ENCODE assay signal across 34 cellular contexts in the genomic region with DNA sequence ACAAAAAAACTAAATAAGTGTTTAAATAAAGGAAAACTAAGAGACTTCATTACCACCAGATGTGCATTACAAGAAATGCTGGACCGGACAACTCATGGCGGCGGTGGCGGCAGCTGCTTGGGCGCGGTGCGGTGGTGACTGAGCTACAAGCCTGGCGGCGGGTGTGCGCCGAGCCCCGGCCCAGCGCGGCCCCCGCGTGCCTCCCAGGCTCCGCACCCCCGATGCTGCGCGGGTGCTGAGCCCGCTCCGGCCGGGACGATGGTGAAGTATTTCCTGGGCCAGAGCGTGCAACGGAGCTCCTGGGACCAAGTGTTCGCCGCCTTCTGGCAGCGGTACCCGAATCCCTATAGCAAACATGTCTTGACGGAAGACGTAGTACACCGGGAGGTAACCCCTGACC.
"Had no signal": no experiment of that assay in that cellular context is flagged by ENCODE, and none has a peak within 500 bp of the region (broad histone marks: within the 10 kb centered on the region; RNA-seq: fewer than 3 reads in every experiment).

No MANE protein-coding gene starts in this region.

- H3K36me3 ChIP-seq: MG63 had no signal

- H3K9ac ChIP-seq: KMS-11 had no signal

- H3K9me3 ChIP-seq: MG63 had no signal

- H3K27me3 ChIP-seq: MG63 had no signal

- H3K4me2 ChIP-seq: KMS-11 had no signal

- H3K27ac ChIP-seq: KMS-11 had no signal

- H3K4me3 ChIP-seq: MG63 had no signal

- DNase-seq: Karpas-422, Kasumi-1, MG63, MM.1S, MV-4-11, NCI-H1048, NCI-H1092, NCI-H1092 treated with DMSO at 0.1 percent for 48 hours, NCI-H1105, NCI-H1105 treated with DMSO at 0.1 percent for 48 hours, NCI-H1417, NCI-H1417 treated with DMSO at 0.1 percent for 48 hours, NCI-H1436, NCI-H1436 treated with DMSO at 0.1 percent for 48 hours, NCI-H146, NCI-H1694, NCI-H1694 treated with DMSO at 0.1 percent for 48 hours, NCI-H187, NCI-H187 treated with DMSO at 0.1 percent for 48 hours, NCI-H1930, NCI-H2029, NCI-H2029 treated with DMSO at 0.1 percent for 48 hours, NCI-H2081, NCI-H2081 treated with DMSO at 0.1 percent for 48 hours, NCI-H2107, NCI-H2171, NCI-H2171 treated with DMSO at 0.1 percent for 48 hours, NCI-H2227 treated with DMSO at 0.1 percent for 48 hours, NCI-H226, NCI-H345, NCI-H446, NCI-H446 treated with DMSO at 0.1 percent for 48 hours, NCI-H510A had no signal
